In genomic region chr5:132746592-132747063, GRCh38 we compare ENCODE assay signal across 9 cellular contexts. TPM values are rescaled to one million over a fixed set of nuclear protein-coding genes. Genes with fewer than 3 reads are reported as not detected.
DNase-seq lines count a peak whose midpoint lies in the region; ATAC-seq and TF ChIP-seq lines count a peak whose summit lies in the region.
"Had no signal": no experiment of that assay in that cellular context is flagged by ENCODE, and none has a peak within 500 bp of the region (broad histone marks: within the 10 kb centered on the region; RNA-seq: fewer than 3 reads in every experiment).

No MANE protein-coding gene starts in this region.

- in situ Hi-C loops in transverse colon (cut with MboI; ENCODE audit: low pct_ligation_motif_present in 1 of 4, low pct_unique_long_range_greater_than_20kb in 1 of 4, low sequenced_read_pairs in 3 of 4) = no loop called here

- peaks cover 13% of the 10 kb centered on the region for H3K27me3 Mint-ChIP-seq in chondrocyte (ENCODE audit: low read depth)

- H3K27me3 ChIP-seq in PC-9 (ENCODE audit: insufficient read depth, low read depth) (no peaks in the 10 kb centered on the region), transverse colon (peaks cover 59% of the 10 kb centered on the region)

- peak; percentile 31 for ATAC-seq in GM18498 (IDR thresholded peaks at IDR 0.05; ENCODE audit: unreplicated experiment)

- H3K9me3 ChIP-seq in PC-9 (ENCODE audit: insufficient read depth, low read depth) (no peaks in the 10 kb centered on the region), transverse colon (no peaks in the 10 kb centered on the region)

- no peaks in the 10 kb centered on the region for H4K20me1 ChIP-seq in PC-9 (ENCODE audit: insufficient read depth)

- peaks cover 5% of the 10 kb centered on the region; the same call in 1 of the 2 replicates for H3F3A ChIP-seq in PC-9 (ENCODE audit: insufficient read depth, low read depth)

- TF ChIP-seq EP300 in transverse colon (IDR thresholded peaks at IDR 0.05; ENCODE audit: low read depth) = no peak

- H3K4me1 ChIP-seq in PC-9 (replicated peaks; ENCODE audit: insufficient read depth) (no peaks in the 10 kb centered on the region), transverse colon (peaks cover 0 to 15% (median 5%) of the 10 kb centered on the region in 4 donors)

- no peak for DNase-seq in PC-9
- no peak for DNase-seq in chondrocyte (ENCODE audit: low spot score)
- DNase-seq in midbrain (lab: John Stamatoyannopoulos, UW) = peak; percentile 17
- peak; percentile 66 for DNase-seq in transverse colon
- no peak for DNase-seq in NCI-H510A (lab: John Stamatoyannopoulos, UW)
- DNase-seq in UCSD-AML1 (lab: John Stamatoyannopoulos, UW; ENCODE audit: unreplicated experiment) = no peak
- no peak for DNase-seq in mesenteric fat pad (ENCODE audit: low spot score)

- H3K4me3 ChIP-seq in PC-9 (peak overlapping the region; percentile 59), transverse colon (peak overlapping the region; percentile 36 to 56 (median 46))

- H3K4me3 Mint-ChIP-seq in chondrocyte (ENCODE audit: unreplicated experiment) = peak overlapping the region; percentile 49

- H3K79me2 ChIP-seq in PC-9 (ENCODE audit: low read depth) = no peaks in the 10 kb centered on the region

- TF ChIP-seq CTCF in PC-9 (conservative IDR thresholded peaks at IDR 0.05) (0 out of 2 replicates have a peak, but pooled peaks have one; percentile 41), chondrocyte (IDR thresholded peaks at IDR 0.05) (no peak), transverse colon (IDR thresholded peaks at IDR 0.05) (peak in 2 of 5 experiments; percentile 23 to 34)

- H2AFZ ChIP-seq in PC-9 = peak overlapping the region; percentile 71

- H3K9me3 Mint-ChIP-seq in chondrocyte (ENCODE audit: low read depth) = no peaks in the 10 kb centered on the region

- no peak overlapping the region for H3K27ac ChIP-seq in PC-9
- peak overlapping the region; percentile 59 to 81 (median 70) for H3K27ac ChIP-seq in transverse colon

- H3K9me2 ChIP-seq in PC-9 (ENCODE audit: insufficient read depth) = no peaks in the 10 kb centered on the region

- no peaks in the 10 kb centered on the region for H3K36me3 Mint-ChIP-seq in chondrocyte (ENCODE audit: low read depth)

- TF ChIP-seq POLR2A in transverse colon (IDR thresholded peaks at IDR 0.05) = no peak

- H3K27ac Mint-ChIP-seq in chondrocyte (ENCODE audit: unreplicated experiment) = no peak overlapping the region

- intact Hi-C loops in PC-9 (cut with micrococcal nuclease; ENCODE audit: unreplicated experiment) = loop anchor here (2.0 kb wide), 1 partner anchor 74 kb away; no protein-coding TSS in a partner anchor
- intact Hi-C loops in transverse colon (cut with DNase I; ENCODE audit: low total_unique reads) = no loop called here

- 7 to 11% methylated on average over 5 to 8 of the region's 8 CpGs for WGBS in transverse colon (ENCODE audit: low coverage in 1 of 2), 2 donors

- BruUV-seq in PC-9 (replicated peaks; lab: Mats Ljungman, UMichigan) = no TSS peak

- CTCF ChIA-PET in PC-9 (lab: Charles Lee) = interaction anchor here (1.5 kb wide), 1 partner anchor 73 kb away, joined by 3 read pairs; no protein-coding TSS in a partner anchor

- H3K4me2 ChIP-seq in PC-9 = peak overlapping the region; percentile 87

- no peaks in the 10 kb centered on the region for H3K36me3 ChIP-seq in PC-9 (ENCODE audit: low read depth)
- H3K36me3 ChIP-seq in transverse colon = no peaks in the 10 kb centered on the region

- H3K4me1 Mint-ChIP-seq in chondrocyte (ENCODE audit: low read depth) = peaks cover 9% of the 10 kb centered on the region

- POLR2A ChIA-PET in PC-9 (lab: Charles Lee; ENCODE audit: unreplicated experiment) = no interaction called here

RNA-seq across cellular contexts. Expression of gene CCNI2, which starts 0.6 kb away (rescaled TPM):
- total RNA-seq in PC-9 (2021) (1.2 and 1.7 TPM in 2 replicates), chondrocyte (0.15 TPM in 1 of 3 replicates, not detected in the others), transverse colon (10 to 100 TPM in 1 of 4 donors, 1 to 10 TPM in 3; 3.0 to 13.0 (median 7.1) TPM), mesenteric fat pad (not detected)
- total RNA-seq: subcutaneous adipose tissue had no signal

RNA-seq across cellular contexts. Expression of gene KIF3A, which starts 9.3 kb away (rescaled TPM):
- total RNA-seq in PC-9 (2021) = 10.1 and 15.2 TPM in 2 replicates
- 15.0 to 16.4 TPM (median 16.2 TPM) in 3 replicates for total RNA-seq in chondrocyte
- 1 to 10 TPM; 1.9 to 7.0 (median 2.8) TPM for total RNA-seq in transverse colon
- total RNA-seq in mesenteric fat pad = 5.2 TPM

RNA-seq across cellular contexts. Expression of gene SEPTIN8, which starts 30.4 kb away (rescaled TPM):
- total RNA-seq in PC-9 (2021) (22.3 and 24.2 TPM in 2 replicates), chondrocyte (86.0 to 128 TPM (median 127 TPM) in 3 replicates), transverse colon (10 to 100 TPM; 38.4 to 70.7 (median 53.5) TPM), mesenteric fat pad (33.4 TPM)

Comparison
In these comparisons a context has a peak if more than half of its experiments do, and no peak if none do; other contexts are left out.
1. DNase-seq: peak in midbrain (single experiment) and transverse colon (single experiment); none in PC-9 (0 of 2), chondrocyte (single experiment), NCI-H510A (single experiment), UCSD-AML1 (single experiment) and mesenteric fat pad (single experiment).